In the genomic region with DNA sequence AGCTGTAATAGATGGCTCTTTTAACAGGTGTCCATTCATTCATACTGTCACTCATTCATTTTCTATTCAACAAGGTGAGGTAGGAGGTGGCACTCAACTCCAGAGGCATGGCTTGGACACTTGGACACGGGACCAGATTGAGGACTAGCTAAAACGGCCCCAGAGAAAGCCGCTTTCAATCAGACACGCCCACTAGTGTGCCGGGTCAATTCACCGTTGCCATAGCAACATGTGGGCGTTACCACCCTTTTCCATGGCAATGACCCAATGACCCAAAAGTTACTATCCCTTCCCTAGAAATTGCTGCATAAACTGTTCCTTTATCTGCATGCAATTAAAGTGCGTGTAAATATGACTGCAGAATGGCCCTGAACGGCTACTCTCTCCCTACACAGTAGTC, we compare ENCODE assay signal across 9 cellular contexts. TPM values are rescaled to one million over a fixed set of nuclear protein-coding genes. Genes with fewer than 3 reads are reported as not detected.
DNase-seq lines count a peak whose midpoint lies in the region; TF ChIP-seq lines count a peak whose summit lies in the region.
"Had no signal": no experiment of that assay in that cellular context is flagged by ENCODE, and none has a peak within 500 bp of the region (broad histone marks: within the 10 kb centered on the region; RNA-seq: fewer than 3 reads in every experiment).

No MANE protein-coding gene starts in this region.

- no peaks in the 10 kb centered on the region for H3K9me2 ChIP-seq in GM23248 (ENCODE audit: insufficient read depth)

- in situ Hi-C loops in GM23248 (cut with MboI) = no loop called here

- H4K20me1 ChIP-seq in GM23248 (ENCODE audit: insufficient read depth) = no peaks in the 10 kb centered on the region

- H3K36me3 ChIP-seq in GM23248 (ENCODE audit: low read depth) = no peaks in the 10 kb centered on the region
- no peaks in the 10 kb centered on the region for H3K36me3 ChIP-seq in iPS DF 6.9 (ENCODE audit: control insufficient read depth, insufficient read depth, low read length)

- H3K4me3 Mint-ChIP-seq in brain (peak overlapping the region; percentile 25 to 73 (median 62)), progenitor cell of endocrine pancreas (ENCODE audit: low read depth) (peak overlapping the region; percentile 2)
- H3K4me3 Mint-ChIP-seq in activated T-helper 2 cell treated with anti-CD3 and anti-CD28 coated beads, Interferon-gamma antibody, Interleukin-2, Interleukin-4, amounts not matched to agents 10 μg/mL and 5 μg/mL and 100 μg/mL, durations not matched to agents 14 hours and 24 hours and 36 hours (ENCODE audit: low read depth) = no peak overlapping the region
- H3K4me3 Mint-ChIP-seq: naive thymus-derived CD8-positive, alpha-beta T cell had no signal

- H3K9me3 ChIP-seq in GM23248 (ENCODE audit: low read depth) = no peaks in the 10 kb centered on the region
- H3K9me3 ChIP-seq in iPS DF 6.9 (ENCODE audit: control insufficient read depth, insufficient read depth, low read length) = no peaks in the 10 kb centered on the region

- 0 out of 2 replicates have a peak overlapping the region, but pooled peaks have one; percentile 77 for H2AFZ ChIP-seq in GM23248

- no peaks in the 10 kb centered on the region for H3K36me3 Mint-ChIP-seq in brain
- no peaks in the 10 kb centered on the region for H3K36me3 Mint-ChIP-seq in progenitor cell of endocrine pancreas (ENCODE audit: insufficient read depth)
- H3K36me3 Mint-ChIP-seq in activated T-helper 2 cell treated with anti-CD3 and anti-CD28 coated beads, Interferon-gamma antibody, Interleukin-2, Interleukin-4, amounts not matched to agents 10 μg/mL and 5 μg/mL and 100 μg/mL, durations not matched to agents 14 hours and 24 hours and 36 hours (ENCODE audit: low read depth) = no peaks in the 10 kb centered on the region
- H3K36me3 Mint-ChIP-seq: naive thymus-derived CD8-positive, alpha-beta T cell had no signal

- H3K4me1 Mint-ChIP-seq in brain (peaks cover 71% of the 10 kb centered on the region), progenitor cell of endocrine pancreas (ENCODE audit: low read depth) (peaks cover 69% of the 10 kb centered on the region)
- peaks cover 1% of the 10 kb centered on the region for H3K4me1 Mint-ChIP-seq in activated T-helper 2 cell treated with anti-CD3 and anti-CD28 coated beads, Interferon-gamma antibody, Interleukin-2, Interleukin-4, amounts not matched to agents 10 μg/mL and 5 μg/mL and 100 μg/mL, durations not matched to agents 14 hours and 24 hours and 36 hours (ENCODE audit: low read depth)

- 11 to 13% methylated on average over 9 of the region's 9 CpGs for WGBS in GM23248 (ENCODE audit: low coverage in 1 of 2, low lambda C conversion rate in 2 of 2, missing lambda C conversion rate in 2 of 2), 2 experiments
- WGBS in iPS DF 6.9 (ENCODE audit: insufficient coverage, insufficient read length) = no CpG with 5 or more reads among the region's 9 CpGs

- TF ChIP-seq CTCF in brain (conservative IDR thresholded peaks at IDR 0.05) (no peak), progenitor cell of endocrine pancreas (IDR thresholded peaks at IDR 0.05; ENCODE audit: unreplicated experiment) (no peak)

- H3K27me3 Mint-ChIP-seq in brain (no peaks in the 10 kb centered on the region), progenitor cell of endocrine pancreas (no peaks in the 10 kb centered on the region)
- H3K27me3 Mint-ChIP-seq in activated T-helper 2 cell treated with anti-CD3 and anti-CD28 coated beads, Interferon-gamma antibody, Interleukin-2, Interleukin-4, amounts not matched to agents 10 μg/mL and 5 μg/mL and 100 μg/mL, durations not matched to agents 14 hours and 24 hours and 36 hours (ENCODE audit: low read depth) = peaks cover 9% of the 10 kb centered on the region

- intact Hi-C loops in activated T-helper 2 cell treated with anti-CD3 and anti-CD28 coated beads, Interferon-gamma antibody, Interleukin-2, Interleukin-4, amounts not matched to agents 10 μg/mL and 5 μg/mL and 100 μg/mL, durations not matched to agents 14 hours and 24 hours and 36 hours (cut with micrococcal nuclease) = no loop called here

- peaks cover 11% of the 10 kb centered on the region; the same call in 1 of the 2 replicates for H3K27me3 ChIP-seq in GM23248 (replicated peaks; ENCODE audit: insufficient read depth)
- no peaks in the 10 kb centered on the region for H3K27me3 ChIP-seq in iPS DF 6.9 (ENCODE audit: control insufficient read depth, insufficient read depth, low read length)

- H3K79me2 ChIP-seq in GM23248 (ENCODE audit: insufficient read depth) = no peaks in the 10 kb centered on the region

- DNase-seq in GM23248 (peak; percentile 45), iPS DF 6.9 (ENCODE audit: low read depth, low spot score) (peak; percentile 47), progenitor cell of endocrine pancreas (ENCODE audit: low spot score, unreplicated experiment) (peak; percentile 23), activated gamma-delta T cell treated with Interleukin-2 at 50 U/mL for 16 hours (no peak), GOT3 (lab: John Stamatoyannopoulos, UW) (no peak)
- no peak for DNase-seq in activated T-helper 2 cell treated with anti-CD3 and anti-CD28 coated beads, Interferon-gamma antibody, Interleukin-2, Interleukin-4, amounts not matched to agents 10 μg/mL and 5 μg/mL and 100 μg/mL, durations not matched to agents 14 hours and 24 hours and 36 hours (ENCODE audit: low spot score)
- no peak for DNase-seq in activated CD4-positive, alpha-beta T cell treated with anti-CD3 and anti-CD28 coated beads, Interleukin-2, amount 50 U/mL, for 4 hours
- DNase-seq: naive thymus-derived CD8-positive, alpha-beta T cell had no signal

- H3F3A ChIP-seq in GM23248 (ENCODE audit: insufficient read depth) = peaks cover 16% of the 10 kb centered on the region

- H3K9me3 Mint-ChIP-seq in brain (no peaks in the 10 kb centered on the region), progenitor cell of endocrine pancreas (ENCODE audit: low read depth) (no peaks in the 10 kb centered on the region)
- no peaks in the 10 kb centered on the region for H3K9me3 Mint-ChIP-seq in activated T-helper 2 cell treated with anti-CD3 and anti-CD28 coated beads, Interferon-gamma antibody, Interleukin-2, Interleukin-4, amounts not matched to agents 10 μg/mL and 5 μg/mL and 100 μg/mL, durations not matched to agents 14 hours and 24 hours and 36 hours
- H3K9me3 Mint-ChIP-seq: naive thymus-derived CD8-positive, alpha-beta T cell had no signal

- peaks cover 28% of the 10 kb centered on the region for H3K4me1 ChIP-seq in GM23248 (ENCODE audit: insufficient read depth)
- peaks cover 11% of the 10 kb centered on the region for H3K4me1 ChIP-seq in iPS DF 6.9 (ENCODE audit: control insufficient read depth, insufficient read depth, low read length)

- H3K4me2 ChIP-seq in GM23248 (ENCODE audit: unreplicated experiment) = no peak overlapping the region

- H3K27ac ChIP-seq in GM23248 (no peak overlapping the region), iPS DF 6.9 (ENCODE audit: low read length) (no peak overlapping the region)

- no peak overlapping the region for H3K9ac ChIP-seq in GM23248

- H3K27ac Mint-ChIP-seq in brain (peak overlapping the region; percentile 89 to 97 (median 96)), progenitor cell of endocrine pancreas (peak overlapping the region; percentile 95)
- H3K27ac Mint-ChIP-seq in activated T-helper 2 cell treated with anti-CD3 and anti-CD28 coated beads, Interferon-gamma antibody, Interleukin-2, Interleukin-4, amounts not matched to agents 10 μg/mL and 5 μg/mL and 100 μg/mL, durations not matched to agents 14 hours and 24 hours and 36 hours = no peak overlapping the region
- H3K27ac Mint-ChIP-seq: naive thymus-derived CD8-positive, alpha-beta T cell had no signal

- H3K4me3 ChIP-seq in GM23248 (no peak overlapping the region), iPS DF 6.9 (ENCODE audit: low read length) (no peak overlapping the region)

RNA-seq across cellular contexts. Expression of gene LGALSL, which starts 49.2 kb away (rescaled TPM):
- 0.43 and 1.6 TPM in 2 replicates for total RNA-seq in GM23248 (2014; rRNA removed; shearing (Covaris generic))
- polyA plus RNA-seq in GM23248 (2016; fragmentation: Nextera tagmentation; extraction: Ambion mirVana) (0.60 and 0.70 TPM in 2 replicates), brain (ENCODE audit: insufficient read depth, low read depth, low replicate concordance) (2.5 TPM)
- total RNA-seq in progenitor cell of endocrine pancreas = 22.6 and 23.9 TPM in 2 replicates
- total RNA-seq in activated T-helper 2 cell treated with anti-CD3 and anti-CD28 coated beads, Interferon-gamma antibody, Interleukin-2, Interleukin-4, amounts not matched to agents 10 μg/mL and 5 μg/mL and 100 μg/mL, durations not matched to agents 14 hours and 24 hours and 36 hours = 2.6 and 3.3 TPM in 2 replicates

Comparison
In these comparisons a context has a peak if more than half of its experiments do, and no peak if none do; other contexts are left out.
1. DNase-seq: peak in GM23248 (single experiment), iPS DF 6.9 (single experiment) and progenitor cell of endocrine pancreas (single experiment); none in activated gamma-delta T cell treated with Interleukin-2 at 50 U/mL for 16 hours (single experiment), activated T-helper 2 cell treated with anti-CD3 and anti-CD28 coated beads, Interferon-gamma antibody, Interleukin-2, Interleukin-4, amounts not matched to agents 10 μg/mL and 5 μg/mL and 100 μg/mL, durations not matched to agents 14 hours and 24 hours and 36 hours (single experiment), GOT3 (single experiment) and activated CD4-positive, alpha-beta T cell treated with anti-CD3 and anti-CD28 coated beads, Interleukin-2, amount 50 U/mL, for 4 hours (0 of 2).